Comparison of ENCODE assay signal across 32 cellular contexts in the genomic region with DNA sequence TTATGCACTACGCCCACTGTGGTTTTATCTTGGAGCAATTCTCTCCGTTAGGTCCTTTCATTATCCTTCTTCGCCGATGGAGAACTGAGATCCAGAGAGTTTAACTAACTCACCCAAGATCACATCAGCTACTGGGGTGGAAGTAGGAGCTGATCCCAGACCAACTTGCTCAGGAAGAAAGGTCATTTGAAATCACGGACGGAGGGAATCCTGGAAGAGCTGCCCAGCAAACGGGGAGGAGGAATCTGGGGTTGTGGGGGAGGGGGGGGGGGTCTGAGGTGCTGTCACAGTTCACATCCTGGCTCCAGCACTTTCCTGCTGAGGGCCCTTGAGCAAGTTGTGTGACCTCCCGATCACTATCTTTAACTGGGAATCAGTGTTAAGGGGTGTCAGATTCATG.
"Had no signal": no experiment of that assay in that cellular context is flagged by ENCODE, and none has a peak within 500 bp of the region (broad histone marks: within the 10 kb centered on the region; RNA-seq: fewer than 3 reads in every experiment).

No MANE protein-coding gene starts in this region.

- H3K4me3 ChIP-seq: left lung, lower lobe of right lung, pancreas, prostate gland, skin epidermis, stomach, testis, thyroid gland, transverse colon, upper lobe of left lung, vagina had no signal

- DNase-seq: hypothalamus; immature natural killer cell; kidney; left colon; left lung; lower lobe of right lung; mammary epithelial cell; mesenchymal stem cell; naive B cell; natural killer cell; nephron progenitor cell; nucleus accumbens; pancreas; posterior cingulate gyrus; retina; right cardiac atrium; stimulated activated CD4-positive, alpha-beta T cell treated with anti-CD3 and anti-CD28 coated beads, Interleukin-12 subunit alpha, Interleukin-12 subunit beta, amount 100 ng/mL, for 4 hours; stimulated activated CD4-positive, alpha-beta T cell treated with anti-CD3 and anti-CD28 coated beads, Interleukin-15, amount 100 ng/mL, for 24 hours; stimulated activated CD4-positive, alpha-beta T cell treated with anti-CD3 and anti-CD28 coated beads, Interleukin-2, amount 100 ng/mL, for 24 hours; stimulated activated CD4-positive, alpha-beta T cell treated with anti-CD3 and anti-CD28 coated beads, Interleukin-4, amount 100 ng/mL, for 1 hour; stimulated activated naive B cell treated with anti-CD40 and anti-IgM and Interleukin-4, amounts not matched to agents 10 μg/mL and 1 μg/mL and 100 μg/mL, for 72 hours; stimulated activated naive CD8-positive, alpha-beta T cell treated with anti-CD3 and anti-CD28 coated beads, Interleukin-15, Interleukin-2, amounts not matched to agents 100 U/mL and 50 U/mL, for 24 hours; testis; thyroid gland; transverse colon had no signal

- H3K27ac ChIP-seq: left lung, lower lobe of right lung, pancreas, prostate gland, skin epidermis, stomach, testis, thyroid gland, transverse colon, upper lobe of left lung, vagina had no signal

- H3K4me1 ChIP-seq: left lung, lower lobe of right lung, pancreas, prostate gland, stomach, testis, thyroid gland, transverse colon, upper lobe of left lung, vagina had no signal

- H3K36me3 ChIP-seq: left lung, lower lobe of right lung, pancreas, prostate gland, stomach, thyroid gland, transverse colon, upper lobe of left lung, vagina had no signal

- FAIRE-seq: islet of Langerhans, kidney, pancreas had no signal

- H3K27me3 ChIP-seq: pancreas, testis, thyroid gland, upper lobe of left lung, vagina had no signal

- ATAC-seq: left colon; left lung; lower lobe of right lung; natural killer cell; pancreas; right cardiac atrium; sciatic nerve; stimulated activated naive B cell treated with anti-CD40 and anti-IgM and Interleukin-4, amounts not matched to agents 10 μg/mL and 1 μg/mL and 100 μg/mL, for 72 hours; stimulated activated naive CD8-positive, alpha-beta T cell treated with anti-CD3 and anti-CD28 coated beads, Interleukin-15, Interleukin-2, amounts not matched to agents 100 U/mL and 50 U/mL, for 24 hours had no signal

- H3K9me3 ChIP-seq: left lung, lower lobe of right lung, pancreas, prostate gland, stomach, testis, thyroid gland, transverse colon, upper lobe of left lung, vagina had no signal
